15 cellular contexts compared by ENCODE assay signal in genomic region chr2:47074691-47075090, GRCh38.
A peak's percentile ranks its signal among the peaks of the same experiment; 100 is the strongest.
DNase-seq lines count a peak whose midpoint lies in the region; ATAC-seq and TF ChIP-seq lines count a peak whose summit lies in the region.
"Had no signal": no experiment of that assay in that cellular context is flagged by ENCODE, and none has a peak within 500 bp of the region (broad histone marks: within the 10 kb centered on the region; RNA-seq: fewer than 3 reads in every experiment).

No MANE protein-coding gene starts in this region.

- no peak overlapping the region for H2AK5ac ChIP-seq in H9 (ENCODE audit: insufficient read length, low read length)
- H2AK5ac ChIP-seq in mesenchymal stem cell (ENCODE audit: low read length, severe bottlenecking): peak overlapping the region; percentile 54

- no peak overlapping the region for H2BK15ac ChIP-seq in H9 (ENCODE audit: low read depth, low read length)
- H2BK15ac ChIP-seq in mesenchymal stem cell (ENCODE audit: low read depth, poor library complexity, severe bottlenecking): peak overlapping the region; percentile 44

- peak overlapping the region in 2 of 3 experiments; percentile 36 to 75; a peak in 3 of 7 replicates for H3K27ac Mint-ChIP-seq in H9

- no peak overlapping the region for H3K56ac ChIP-seq in H9 (ENCODE audit: insufficient read length, low read depth, low read length)

- H2BK12ac ChIP-seq in H9 (ENCODE audit: insufficient read length, low read depth, low read length): no peak overlapping the region
- H2BK12ac ChIP-seq in mesenchymal stem cell (ENCODE audit: low read length in 2 of 2): peak overlapping the region; percentile 63 to 70

- no peaks in the 10 kb centered on the region for H3K9me3 ChIP-seq in H9 (ENCODE audit: control insufficient read depth, low read depth, low read length)
- no peaks in the 10 kb centered on the region for H3K9me3 ChIP-seq in ascending aorta
- H3K9me3 ChIP-seq in mesenchymal stem cell (ENCODE audit: control insufficient read depth, low read length): no peaks in the 10 kb centered on the region
- no peaks in the 10 kb centered on the region for H3K9me3 ChIP-seq in thoracic aorta
- H3K9me3 ChIP-seq: colonic mucosa had no signal

- H2BK5ac ChIP-seq in H9 (ENCODE audit: insufficient read length, low read length) (no peak overlapping the region), mesenchymal stem cell (ENCODE audit: low read depth, low read length, poor library complexity, severe bottlenecking) (no peak overlapping the region)

- no peak for ATAC-seq in thoracic aorta (ENCODE audit: insufficient number of reproducible peaks, low FRiP score, low read depth)
- no peak for ATAC-seq in HG02588 (IDR thresholded peaks at IDR 0.05; ENCODE audit: unreplicated experiment)
- ATAC-seq in HG03039 (IDR thresholded peaks at IDR 0.05; ENCODE audit: unreplicated experiment): no peak
- no peak for ATAC-seq in HG02840 (IDR thresholded peaks at IDR 0.05; ENCODE audit: low FRiP score, unreplicated experiment)
- ATAC-seq: GM12878 had no signal

- no peak overlapping the region for H4K5ac ChIP-seq in H9 (ENCODE audit: insufficient read length, low read depth, low read length)

- no peak for DNase-seq in H9
- no peak for DNase-seq in ascending aorta (ENCODE audit: low spot score in 2 of 2)
- no peak for DNase-seq in mesenchymal stem cell
- DNase-seq in thoracic aorta (ENCODE audit: low spot score): no peak
- DNase-seq: activated CD4-positive, CD25-positive, alpha-beta regulatory T cell; activated CD8-positive, alpha-beta memory T cell treated with anti-CD3 and anti-CD28 coated beads, Interleukin-2, amount 50 U/mL, for 48 hours; colonic mucosa; NCI-H1105; NCI-H446; occipital lobe had no signal

- H3K79me2 ChIP-seq in H9 (ENCODE audit: insufficient read depth, low read length): no peaks in the 10 kb centered on the region

- H3K36me3 ChIP-seq in ascending aorta (peaks cover 0 to 11% of the 10 kb centered on the region in 2 donors), mesenchymal stem cell (ENCODE audit: control insufficient read depth in 1 of 2, insufficient read depth in 2 of 2, low read depth in 1 of 2, low read length in 2 of 2) (peaks cover 21 to 37% of the 10 kb centered on the region in 2 experiments), thoracic aorta (no peaks in the 10 kb centered on the region)
- H3K36me3 ChIP-seq: colonic mucosa had no signal

- no CpG with 5 or more reads among the region's 4 CpGs for WGBS in H9 (ENCODE audit: extremely low coverage, insufficient read length, low lambda C conversion rate)
- WGBS in mesenchymal stem cell: 97% methylated on average over 4 of the region's 4 CpGs

- no peak for TF ChIP-seq CTCF in H9 (conservative IDR thresholded peaks at IDR 0.05)
- TF ChIP-seq CTCF in ascending aorta (IDR thresholded peaks at IDR 0.05): no peak
- TF ChIP-seq CTCF in thoracic aorta (IDR thresholded peaks at IDR 0.05): no peak

- H4K91ac ChIP-seq in H9 (ENCODE audit: insufficient read length, low read depth, low read length) (no peak overlapping the region), mesenchymal stem cell (ENCODE audit: low read length) (peak overlapping the region; percentile 80)

- H3K18ac ChIP-seq in H9 (ENCODE audit: insufficient read length, low read depth, low read length): no peak overlapping the region
- H3K18ac ChIP-seq in mesenchymal stem cell (ENCODE audit: low read depth in 1 of 2, low read length in 2 of 2): peak overlapping the region; percentile 17 to 67

- H3K4me3 Mint-ChIP-seq in H9: no peak overlapping the region

- H3K23ac ChIP-seq in H9 (ENCODE audit: insufficient read length, low read depth, low read length): no peak overlapping the region
- peak overlapping the region in 1 of 2 experiments; percentile 51 for H3K23ac ChIP-seq in mesenchymal stem cell (ENCODE audit: low read length in 2 of 2)

- H3K79me1 ChIP-seq in H9 (ENCODE audit: insufficient read depth, low read depth, low read length, poor library complexity, severe bottlenecking) (no peaks in the 10 kb centered on the region), mesenchymal stem cell (replicated peaks; ENCODE audit: low read length, poor library complexity, severe bottlenecking) (peaks cover 5% of the 10 kb centered on the region)

- no peak overlapping the region for H3K9ac ChIP-seq in H9 (ENCODE audit: extremely low read depth, insufficient read length, low read length)
- no peak overlapping the region for H3K9ac ChIP-seq in mesenchymal stem cell (ENCODE audit: low read length)

- no peak overlapping the region; the same call in 1 of the 2 replicates for H3K14ac ChIP-seq in H9 (ENCODE audit: insufficient read depth, low read length)
- H3K14ac ChIP-seq in mesenchymal stem cell (ENCODE audit: low read length in 2 of 2): no peak overlapping the region

- H3K9me3 Mint-ChIP-seq in H9: no peaks in the 10 kb centered on the region

- H3K4me1 ChIP-seq in H9 (ENCODE audit: insufficient read depth, low read length) (peaks cover 18% of the 10 kb centered on the region; the same call in 1 of the 2 replicates), ascending aorta (peaks cover 26 to 71% of the 10 kb centered on the region in 2 donors), mesenchymal stem cell (ENCODE audit: control insufficient read depth, insufficient read depth, low read depth, low read length) (peaks cover 53% of the 10 kb centered on the region), thoracic aorta (ENCODE audit: control insufficient read depth in 1 of 2, low read depth in 2 of 2) (peaks cover 45 to 72% of the 10 kb centered on the region in 2 donors)

- H3K27me3 ChIP-seq in H9 (ENCODE audit: insufficient read depth, low read length): no peaks in the 10 kb centered on the region
- no peaks in the 10 kb centered on the region for H3K27me3 ChIP-seq in ascending aorta
- no peaks in the 10 kb centered on the region for H3K27me3 ChIP-seq in mesenchymal stem cell (ENCODE audit: control insufficient read depth in 1 of 2, insufficient read depth in 1 of 2, low read length in 2 of 2)
- H3K27me3 ChIP-seq in thoracic aorta (replicated peaks; ENCODE audit: insufficient read depth): no peaks in the 10 kb centered on the region
- H3K27me3 ChIP-seq: colonic mucosa had no signal

- H2AFZ ChIP-seq in H9 (ENCODE audit: low read length) (no peak overlapping the region), mesenchymal stem cell (ENCODE audit: low read depth, low read length) (no peak overlapping the region)

- no peaks in the 10 kb centered on the region; the same call in 1 of the 2 replicates for H3K27me3 Mint-ChIP-seq in H9 (ENCODE audit: low read depth)

- no peaks in the 10 kb centered on the region for H4K20me1 ChIP-seq in H9 (ENCODE audit: control insufficient read depth, insufficient read depth, insufficient read length)

- H3K27ac ChIP-seq in H9 (ENCODE audit: insufficient read length, low read depth, low read length): no peak overlapping the region
- H3K27ac ChIP-seq in ascending aorta: peak overlapping the region; percentile 94 to 98
- no peak overlapping the region for H3K27ac ChIP-seq in mesenchymal stem cell (ENCODE audit: low read length, poor library complexity, severe bottlenecking)
- peak overlapping the region; percentile 95 to 99 for H3K27ac ChIP-seq in thoracic aorta
- H3K27ac ChIP-seq: C4-2B had no signal

- H3K36me3 Mint-ChIP-seq in H9 (ENCODE audit: insufficient read depth in 1 of 3, low read depth in 3 of 3): peaks cover 0 to 3% (median 0%) of the 10 kb centered on the region in 3 experiments; a peak in 2 of 7 replicates

- peaks cover 65 to 71% of the 10 kb centered on the region in 2 experiments for H3K4me1 Mint-ChIP-seq in H9

- no peak overlapping the region for H2BK20ac ChIP-seq in H9 (ENCODE audit: low read depth, low read length, poor library complexity, severe bottlenecking)

- no peaks in the 10 kb centered on the region for H3K23me2 ChIP-seq in H9 (ENCODE audit: insufficient read length, low read depth, low read length, poor library complexity, severe bottlenecking)

- intact Hi-C loops in ascending aorta (cut with DNase I): loop anchor here (5.0 kb wide), 1 partner anchor 157 kb away; the partner anchor contains the start of gene MCFD2

- H4K8ac ChIP-seq in H9 (replicated peaks; ENCODE audit: insufficient read length, low read depth, low read length) (no peak overlapping the region), mesenchymal stem cell (ENCODE audit: low read length) (peak overlapping the region; percentile 8)

- H3K4me2 ChIP-seq in H9 (ENCODE audit: insufficient read depth, insufficient read length, low read length) (no peak overlapping the region), mesenchymal stem cell (ENCODE audit: low read length, poor library complexity, severe bottlenecking) (no peak overlapping the region)

- H3K4ac ChIP-seq in H9 (ENCODE audit: low read depth, low read length): no peak overlapping the region
- H3K4ac ChIP-seq in mesenchymal stem cell (ENCODE audit: low read depth in 1 of 2, low read length in 2 of 2): peak overlapping the region in 1 of 2 experiments; percentile 19

- H3K4me3 ChIP-seq in ascending aorta (no peak overlapping the region), mesenchymal stem cell (ENCODE audit: insufficient read depth in 1 of 2, low read depth in 1 of 2, low read length in 2 of 2) (no peak overlapping the region), thoracic aorta (no peak overlapping the region)
- H3K4me3 ChIP-seq: colonic mucosa, GM12878 had no signal

- H2BK120ac ChIP-seq in H9 (ENCODE audit: low read depth, low read length, poor library complexity, severe bottlenecking) (no peak overlapping the region), mesenchymal stem cell (ENCODE audit: low read depth, low read length) (peak overlapping the region; percentile 64)

- H3T11ph ChIP-seq in H9 (ENCODE audit: low read length): no peak overlapping the region

Comparison
In these comparisons a context has a peak if more than half of its experiments do, and no peak if none do; other contexts are left out.
1. H3K27ac ChIP-seq: peak in ascending aorta (2 of 2) and thoracic aorta (2 of 2); none in H9 (single experiment) and mesenchymal stem cell (single experiment).